Comparison of ENCODE assay signal across 17 cellular contexts in genomic region chr11:86478348-86478747, GRCh38.
DNase-seq lines count a peak whose midpoint lies in the region; ATAC-seq and TF ChIP-seq lines count a peak whose summit lies in the region.
"Had no signal": no experiment of that assay in that cellular context is flagged by ENCODE, and none has a peak within 500 bp of the region (broad histone marks: within the 10 kb centered on the region; RNA-seq: fewer than 3 reads in every experiment).

No MANE protein-coding gene starts in this region.

- peaks cover 2% of the 10 kb centered on the region for H3K9me3 Mint-ChIP-seq in nephron
- H3K9me3 Mint-ChIP-seq: H9 had no signal

- no peak overlapping the region for H3K4me3 ChIP-seq in heart left ventricle
- no peak overlapping the region for H3K4me3 ChIP-seq in ascending aorta
- no peak overlapping the region for H3K4me3 ChIP-seq in uterus
- H3K4me3 ChIP-seq: PC-9, SJCRH30 had no signal

- H3K4me1 Mint-ChIP-seq in nephron, result peaks cover 61% of the 10 kb centered on the region
- H3K4me1 Mint-ChIP-seq: B cell had no signal

- H3K27me3 ChIP-seq in heart left ventricle (no peaks in the 10 kb centered on the region), ascending aorta (no peaks in the 10 kb centered on the region), uterus (no peaks in the 10 kb centered on the region)
- H3K27me3 ChIP-seq: SJCRH30 had no signal

- ATAC-seq in heart left ventricle (no peak), left ventricle myocardium superior (no peak)

- no peaks in the 10 kb centered on the region for H3K9me3 ChIP-seq in heart left ventricle
- no peaks in the 10 kb centered on the region for H3K9me3 ChIP-seq in ascending aorta
- no peaks in the 10 kb centered on the region for H3K9me3 ChIP-seq in uterus
- H3K9me3 ChIP-seq: SJCRH30 had no signal

- no peaks in the 10 kb centered on the region for H3K27me3 Mint-ChIP-seq in nephron (ENCODE audit: low read depth)
- H3K27me3 Mint-ChIP-seq: B cell had no signal

- H3K27ac Mint-ChIP-seq in nephron, result peak overlapping the region; percentile 84 to 96 (median 90)
- H3K27ac Mint-ChIP-seq: B cell, H9 had no signal

- H3K27ac ChIP-seq in heart left ventricle (peak overlapping the region in 9 of 12 donors; percentile 3 to 94 (median 55)), ascending aorta (peak overlapping the region; percentile 55 to 58), uterus (peak overlapping the region; percentile 76 to 84)
- H3K27ac ChIP-seq: 22Rv1, PC-9, SJCRH30 had no signal

- TF ChIP-seq CTCF in heart left ventricle (IDR thresholded peaks at IDR 0.05) (no peak), ascending aorta (IDR thresholded peaks at IDR 0.05) (no peak), nephron (IDR thresholded peaks at IDR 0.05; ENCODE audit: unreplicated experiment in 3 of 3) (no peak), uterus (IDR thresholded peaks at IDR 0.05) (no peak)

- intact Hi-C loops in heart left ventricle (cut with DNase I), result loop anchor here in 5 of 10 donors (5.0 to 10.0 kb wide), 5 partner anchors 34 to 99 kb away; no protein-coding TSS in a partner anchor
- intact Hi-C loops in left ventricle myocardium superior (cut with micrococcal nuclease), result no loop called here
- intact Hi-C loops in ascending aorta (cut with DNase I), result no loop called here
- intact Hi-C loops in uterus (cut with DNase I; ENCODE audit: low total_unique reads), result no loop called here

- no peaks in the 10 kb centered on the region for H3K36me3 ChIP-seq in heart left ventricle
- no peaks in the 10 kb centered on the region for H3K36me3 ChIP-seq in ascending aorta
- H3K36me3 ChIP-seq in uterus, result no peaks in the 10 kb centered on the region
- H3K36me3 ChIP-seq: SJCRH30 had no signal

- TF ChIP-seq POLR2A in heart left ventricle (IDR thresholded peaks at IDR 0.05) (no peak), uterus (IDR thresholded peaks at IDR 0.05) (no peak)

- no peak overlapping the region for H3K4me3 Mint-ChIP-seq in nephron
- H3K4me3 Mint-ChIP-seq: B cell, H9 had no signal

- no peaks in the 10 kb centered on the region for H3K36me3 Mint-ChIP-seq in nephron (ENCODE audit: low read depth)

- DNase-seq in heart left ventricle, result no peak
- DNase-seq in left ventricle myocardium superior, result no peak
- no peak for DNase-seq in ascending aorta (ENCODE audit: low spot score in 2 of 2)
- DNase-seq in uterus, result no peak
- DNase-seq in activated effector memory CD4-positive, alpha-beta T cell treated with anti-CD3 and anti-CD28 coated beads, Interleukin-2, amount 50 U/mL, for 16 hours, result no peak
- DNase-seq in NCI-H1092 (lab: John Stamatoyannopoulos, UW), result no peak
- no peak for DNase-seq in NCI-H69 (lab: John Stamatoyannopoulos, UW)
- DNase-seq: DND-41, H9, NCI-H1417 treated with DMSO at 0.1 percent for 48 hours, NCI-H187 treated with DMSO at 0.1 percent for 48 hours, NCI-H524, PC-9 had no signal

- H3K4me1 ChIP-seq in heart left ventricle (peaks cover 3 to 73% (median 53%) of the 10 kb centered on the region in 12 donors), ascending aorta (peaks cover 0 to 36% of the 10 kb centered on the region in 2 donors), uterus (peaks cover 0 to 8% of the 10 kb centered on the region in 2 donors)
- H3K4me1 ChIP-seq: SJCRH30 had no signal
